26 cellular contexts compared by ENCODE assay signal in genomic region chr7:27247000-27247399, GRCh38. TPM values are rescaled to one million over a fixed set of nuclear protein-coding genes. Genes with fewer than 3 reads are reported as not detected.
DNase-seq lines count a peak whose midpoint lies in the region; ATAC-seq and TF ChIP-seq lines count a peak whose summit lies in the region.
"Had no signal": no experiment of that assay in that cellular context is flagged by ENCODE, and none has a peak within 500 bp of the region (broad histone marks: within the 10 kb centered on the region; RNA-seq: fewer than 3 reads in every experiment).

No MANE protein-coding gene starts in this region.

- no peak overlapping the region for H2BK15ac ChIP-seq in mesendoderm (replicated peaks; ENCODE audit: low read depth)

- no CpG with 5 or more reads among the region's 7 CpGs for WGBS in mesendoderm (ENCODE audit: extremely low coverage, insufficient coverage, low lambda C conversion rate)

- H3K4ac ChIP-seq in mesendoderm (ENCODE audit: low read depth, low read length), result peak overlapping the region; percentile 87

- H3K36me3 Mint-ChIP-seq in GM23338 (ENCODE audit: low read depth) (no peaks in the 10 kb centered on the region; the same call in 2 of the 3 replicates), type B pancreatic cell (peaks cover 3% of the 10 kb centered on the region)
- H3K36me3 Mint-ChIP-seq in activated T-helper 2 cell treated with anti-CD3 and anti-CD28 coated beads, Interferon-gamma antibody, Interleukin-2, Interleukin-4, amounts not matched to agents 10 μg/mL and 5 μg/mL and 100 μg/mL, durations not matched to agents 14 hours and 24 hours and 36 hours (ENCODE audit: low read depth), result no peaks in the 10 kb centered on the region
- H3K36me3 Mint-ChIP-seq: CD4-positive, alpha-beta memory T cell had no signal

- no peaks in the 10 kb centered on the region for H3K9me2 ChIP-seq in GM23338 (ENCODE audit: insufficient read depth)

- H3K18ac ChIP-seq in mesendoderm (ENCODE audit: low read length), result no peak overlapping the region

- peak; percentile 31 for DNase-seq in GM23338 (ENCODE audit: low spot score)
- no peak for DNase-seq in activated T-helper 2 cell treated with anti-CD3 and anti-CD28 coated beads, Interferon-gamma antibody, Interleukin-2, Interleukin-4, amounts not matched to agents 10 μg/mL and 5 μg/mL and 100 μg/mL, durations not matched to agents 14 hours and 24 hours and 36 hours (ENCODE audit: low spot score)
- DNase-seq in mesendoderm, result peak; percentile 51
- DNase-seq in type B pancreatic cell (ENCODE audit: extremely low spot score, unreplicated experiment), result no peak
- DNase-seq in COLO829 (ENCODE audit: low spot score), result no peak
- no peak for DNase-seq in stimulated activated naive CD8-positive, alpha-beta T cell treated with anti-CD3 and anti-CD28 coated beads, Interleukin-15, Interleukin-2, amounts not matched to agents 100 U/mL and 50 U/mL, for 24 hours
- DNase-seq in H4 (ENCODE audit: low spot score), result no peak
- DNase-seq: AML-193; C1 segment of cervical spinal cord; Caco-2; CD4-positive, alpha-beta memory T cell; DMS 273 treated with DMSO at 0.1 percent for 48 hours; DMS79; EL; GDM1; H9; Karpas-422; NCI-H1092 treated with DMSO at 0.1 percent for 48 hours; NCI-H1436; NCI-H187; NCI-H2171 treated with DMSO at 0.1 percent for 48 hours; NCI-H345; NCI-H510A treated with DMSO at 0.1 percent for 48 hours; NCI-H774; SIG-M5 had no signal

- peaks cover 61% of the 10 kb centered on the region for H3K4me1 ChIP-seq in GM23338 (ENCODE audit: insufficient read depth)
- peaks cover 17% of the 10 kb centered on the region for H3K4me1 ChIP-seq in mesendoderm (ENCODE audit: control insufficient read depth, low read depth, low read length)
- H3K4me1 ChIP-seq: Caco-2 had no signal

- H3K9me3 Mint-ChIP-seq in GM23338 (no peaks in the 10 kb centered on the region; the same call in 2 of the 3 replicates), type B pancreatic cell (no peaks in the 10 kb centered on the region)
- no peaks in the 10 kb centered on the region for H3K9me3 Mint-ChIP-seq in activated T-helper 2 cell treated with anti-CD3 and anti-CD28 coated beads, Interferon-gamma antibody, Interleukin-2, Interleukin-4, amounts not matched to agents 10 μg/mL and 5 μg/mL and 100 μg/mL, durations not matched to agents 14 hours and 24 hours and 36 hours

- H2AK5ac ChIP-seq in mesendoderm (ENCODE audit: low read length), result no peak overlapping the region

- H3K27ac ChIP-seq in GM23338 (ENCODE audit: low read depth) (no peak overlapping the region), mesendoderm (ENCODE audit: low read depth, low read length) (no peak overlapping the region)
- H3K27ac ChIP-seq: SK-N-MC had no signal

- no peak for TF ChIP-seq CTCF in GM23338 (conservative IDR thresholded peaks at IDR 0.05; ENCODE audit: low read depth in 2 of 2)
- no peak for TF ChIP-seq CTCF in type B pancreatic cell (conservative IDR thresholded peaks at IDR 0.05)

- H3K27me3 Mint-ChIP-seq in GM23338 (ENCODE audit: insufficient read depth, low read depth, poor library complexity) (peaks cover 99% of the 10 kb centered on the region), type B pancreatic cell (peaks cover 94% of the 10 kb centered on the region)
- peaks cover 70% of the 10 kb centered on the region for H3K27me3 Mint-ChIP-seq in activated T-helper 2 cell treated with anti-CD3 and anti-CD28 coated beads, Interferon-gamma antibody, Interleukin-2, Interleukin-4, amounts not matched to agents 10 μg/mL and 5 μg/mL and 100 μg/mL, durations not matched to agents 14 hours and 24 hours and 36 hours (ENCODE audit: low read depth)

- H3K4me1 Mint-ChIP-seq in GM23338, result peaks cover 41% of the 10 kb centered on the region
- H3K4me1 Mint-ChIP-seq in activated T-helper 2 cell treated with anti-CD3 and anti-CD28 coated beads, Interferon-gamma antibody, Interleukin-2, Interleukin-4, amounts not matched to agents 10 μg/mL and 5 μg/mL and 100 μg/mL, durations not matched to agents 14 hours and 24 hours and 36 hours (ENCODE audit: low read depth), result peaks cover 1% of the 10 kb centered on the region
- H3K4me1 Mint-ChIP-seq in type B pancreatic cell (ENCODE audit: unreplicated experiment), result peaks cover 23% of the 10 kb centered on the region

- peak overlapping the region; percentile 47; the same call in 1 of the 2 replicates for H3K4me3 ChIP-seq in GM23338
- H3K4me3 ChIP-seq in mesendoderm (ENCODE audit: low read length), result no peak overlapping the region
- H3K4me3 ChIP-seq: SK-N-MC had no signal

- H3K36me3 ChIP-seq in GM23338 (ENCODE audit: insufficient read depth) (no peaks in the 10 kb centered on the region), mesendoderm (ENCODE audit: control insufficient read depth, insufficient read depth, low read length) (no peaks in the 10 kb centered on the region)

- no peak overlapping the region for H4K5ac ChIP-seq in mesendoderm (ENCODE audit: low read length)

- peak overlapping the region; percentile 95 for H3K9ac ChIP-seq in mesendoderm (ENCODE audit: low read length)

- no peak overlapping the region for H2BK5ac ChIP-seq in mesendoderm (ENCODE audit: low read length)

- intact Hi-C loops in activated T-helper 2 cell treated with anti-CD3 and anti-CD28 coated beads, Interferon-gamma antibody, Interleukin-2, Interleukin-4, amounts not matched to agents 10 μg/mL and 5 μg/mL and 100 μg/mL, durations not matched to agents 14 hours and 24 hours and 36 hours (cut with micrococcal nuclease), result loop anchor here (10.0 kb wide), 2 partner anchors 392 to 1708 kb away; partner anchors contain the start of gene TRIL

- no peak overlapping the region for H2AFZ ChIP-seq in GM23338

- peaks cover 9% of the 10 kb centered on the region for H3K79me1 ChIP-seq in mesendoderm (ENCODE audit: low read length)

- no peak overlapping the region for H4K8ac ChIP-seq in mesendoderm (ENCODE audit: low read depth, low read length)

- H3K79me2 ChIP-seq in GM23338 (replicated peaks; ENCODE audit: insufficient read depth) (no peaks in the 10 kb centered on the region), mesendoderm (ENCODE audit: control insufficient read depth, insufficient read depth, low read length) (peaks cover 34% of the 10 kb centered on the region)

- no peak for ATAC-seq in GM23338
- no peak for ATAC-seq in stimulated activated naive CD8-positive, alpha-beta T cell treated with anti-CD3 and anti-CD28 coated beads, Interleukin-15, Interleukin-2, amounts not matched to agents 100 U/mL and 50 U/mL, for 24 hours

- peak overlapping the region; percentile 88 for H3K56ac ChIP-seq in mesendoderm (ENCODE audit: low read length)

- H3K27ac Mint-ChIP-seq in GM23338 (no peak overlapping the region), type B pancreatic cell (no peak overlapping the region)
- peak overlapping the region; percentile 33 for H3K27ac Mint-ChIP-seq in activated T-helper 2 cell treated with anti-CD3 and anti-CD28 coated beads, Interferon-gamma antibody, Interleukin-2, Interleukin-4, amounts not matched to agents 10 μg/mL and 5 μg/mL and 100 μg/mL, durations not matched to agents 14 hours and 24 hours and 36 hours
- H3K27ac Mint-ChIP-seq: H9 had no signal

- H2BK120ac ChIP-seq in mesendoderm (ENCODE audit: low read depth, low read length), result no peak overlapping the region

- H3K4me2 ChIP-seq in GM23338, result no peak overlapping the region
- H3K4me2 ChIP-seq in mesendoderm (ENCODE audit: low read length), result no peak overlapping the region

- no peak overlapping the region for H3K23ac ChIP-seq in mesendoderm (ENCODE audit: low read length)

- peak overlapping the region; percentile 43; the same call in 1 of the 3 replicates for H3K4me3 Mint-ChIP-seq in GM23338
- no peak overlapping the region for H3K4me3 Mint-ChIP-seq in activated T-helper 2 cell treated with anti-CD3 and anti-CD28 coated beads, Interferon-gamma antibody, Interleukin-2, Interleukin-4, amounts not matched to agents 10 μg/mL and 5 μg/mL and 100 μg/mL, durations not matched to agents 14 hours and 24 hours and 36 hours (ENCODE audit: low read depth)
- peak overlapping the region; percentile 36 for H3K4me3 Mint-ChIP-seq in type B pancreatic cell
- H3K4me3 Mint-ChIP-seq: CD4-positive, alpha-beta memory T cell had no signal

- peaks cover 47% of the 10 kb centered on the region for H4K20me1 ChIP-seq in GM23338 (replicated peaks; ENCODE audit: insufficient read depth)

- H3K27me3 ChIP-seq in GM23338 (ENCODE audit: insufficient read depth) (peaks cover 100% of the 10 kb centered on the region), mesendoderm (ENCODE audit: insufficient read depth, low read length, poor library complexity) (peaks cover 11% of the 10 kb centered on the region)

- peaks cover 42% of the 10 kb centered on the region for H3F3A ChIP-seq in GM23338 (replicated peaks; ENCODE audit: low read depth)

TF ChIP-seq in GM23338, 12 proteins besides CTCF, POLR2A, EP300 and RAD21 (continues in another document):
- no peak for TF ChIP-seq POLR2AphosphoS5 (IDR thresholded peaks at IDR 0.05; ENCODE audit: low read depth)
- TF ChIP-seq EZH2 (IDR thresholded peaks at IDR 0.05; ENCODE audit: low read depth, unreplicated experiment), result peak; percentile 86

RNA-seq across cellular contexts. Expression of gene EVX1, which starts 4.4 kb away (rescaled TPM):
- not detected in 2 replicates for total RNA-seq in GM23338 (2014; rRNA removed; shearing (Covaris generic))
- not detected in 2 replicates for polyA plus RNA-seq in GM23338 (2016; fragmentation: Nextera tagmentation; extraction: Ambion mirVana)
- not detected in 2 replicates for total RNA-seq in activated T-helper 2 cell treated with anti-CD3 and anti-CD28 coated beads, Interferon-gamma antibody, Interleukin-2, Interleukin-4, amounts not matched to agents 10 μg/mL and 5 μg/mL and 100 μg/mL, durations not matched to agents 14 hours and 24 hours and 36 hours
- 32.8 TPM for polyA plus RNA-seq in mesendoderm (2013, experiment 1 of 2)
- 29.6 TPM for polyA plus RNA-seq in mesendoderm (2013, experiment 2 of 2)
- 0.41 and 0.71 TPM in 2 replicates for total RNA-seq in type B pancreatic cell (ENCODE audit: low replicate concordance)
- not detected in 2 replicates for total RNA-seq in H4 (2014; rRNA removed; shearing (Covaris generic))
- total RNA-seq: Caco-2; CD4-positive, alpha-beta memory T cell; H9 had no signal
- polyA plus RNA-seq: CD4-positive, alpha-beta memory T cell had no signal

RNA-seq across cellular contexts. Expression of gene HOXA13, which starts 47.1 kb away (rescaled TPM):
- not detected in 2 replicates for total RNA-seq in GM23338 (2014; rRNA removed; shearing (Covaris generic))
- polyA plus RNA-seq in GM23338 (2016; fragmentation: Nextera tagmentation; extraction: Ambion mirVana), result not detected in 2 replicates
- not detected in 2 replicates for total RNA-seq in activated T-helper 2 cell treated with anti-CD3 and anti-CD28 coated beads, Interferon-gamma antibody, Interleukin-2, Interleukin-4, amounts not matched to agents 10 μg/mL and 5 μg/mL and 100 μg/mL, durations not matched to agents 14 hours and 24 hours and 36 hours
- 0.04 TPM for polyA plus RNA-seq in mesendoderm (2013, experiment 1 of 2)
- 0.06 TPM for polyA plus RNA-seq in mesendoderm (2013, experiment 2 of 2)
- total RNA-seq in type B pancreatic cell (ENCODE audit: low replicate concordance), result 0.75 and 1.5 TPM in 2 replicates
- 5.9 and 7.4 TPM in 2 replicates for total RNA-seq in H4 (2014; rRNA removed; shearing (Covaris generic))
- total RNA-seq: CD4-positive, alpha-beta memory T cell; H9 had no signal
- polyA plus RNA-seq: CD4-positive, alpha-beta memory T cell had no signal

Comparison
In these comparisons a context has a peak if more than half of its experiments do, and no peak if none do; other contexts are left out.
1. DNase-seq: peak in GM23338 (single experiment) and mesendoderm (single experiment); none in activated T-helper 2 cell treated with anti-CD3 and anti-CD28 coated beads, Interferon-gamma antibody, Interleukin-2, Interleukin-4, amounts not matched to agents 10 μg/mL and 5 μg/mL and 100 μg/mL, durations not matched to agents 14 hours and 24 hours and 36 hours (single experiment), type B pancreatic cell (single experiment), COLO829 (single experiment), stimulated activated naive CD8-positive, alpha-beta T cell treated with anti-CD3 and anti-CD28 coated beads, Interleukin-15, Interleukin-2, amounts not matched to agents 100 U/mL and 50 U/mL, for 24 hours (single experiment) and H4 (single experiment).